9 cellular contexts compared by ENCODE assay signal in genomic region chr1:227887697-227888403, GRCh38. TPM values are rescaled to one million over a fixed set of nuclear protein-coding genes. Genes with fewer than 3 reads are reported as not detected.
DNase-seq lines count a peak whose midpoint lies in the region; ATAC-seq and TF ChIP-seq lines count a peak whose summit lies in the region.
"Had no signal": no experiment of that assay in that cellular context is flagged by ENCODE, and none has a peak within 500 bp of the region (broad histone marks: within the 10 kb centered on the region; RNA-seq: fewer than 3 reads in every experiment).

No MANE protein-coding gene starts in this region.

- peak overlapping the region; percentile 34 for H3K4me3 ChIP-seq in SJSA1
- H3K4me3 ChIP-seq in choroid plexus epithelial cell (ENCODE audit: low read depth, low read length) = peak overlapping the region; percentile 51
- H3K4me3 ChIP-seq in lower lobe of right lung = peak overlapping the region; percentile 61
- H3K4me3 ChIP-seq in subcutaneous abdominal adipose tissue (ENCODE audit: low read depth in 1 of 5, low read length in 5 of 5) = peak overlapping the region in 4 of 5 donors; percentile 45 to 77 (median 56)

- peak; percentile 63 to 65 for ATAC-seq in lower lobe of right lung
- no peak for ATAC-seq in GM18867 (IDR thresholded peaks at IDR 0.05; ENCODE audit: unreplicated experiment)

- peak; percentile 92 to 94 for DNase-seq in SJSA1 (ENCODE audit: low read depth in 1 of 2, low spot score in 2 of 2)
- DNase-seq in choroid plexus epithelial cell (ENCODE audit: low read depth) = peak; percentile 60
- DNase-seq in lower lobe of right lung = peak; percentile 70
- DNase-seq in DMS114 treated with DMSO at 0.1 percent for 48 hours (lab: John Stamatoyannopoulos, UW; ENCODE audit: unreplicated experiment) = no peak
- DNase-seq in NCI-H187 treated with DMSO at 0.1 percent for 48 hours (lab: John Stamatoyannopoulos, UW) = no peak
- no peak for DNase-seq in NCI-H2107 treated with DMSO at 0.1 percent for 48 hours (lab: John Stamatoyannopoulos, UW; ENCODE audit: unreplicated experiment)
- DNase-seq: effector CD4-positive, alpha-beta T cell had no signal

- TF ChIP-seq CTCF in choroid plexus epithelial cell (conservative IDR thresholded peaks at IDR 0.05; ENCODE audit: low read depth, low read length) (no peak), lower lobe of right lung (IDR thresholded peaks at IDR 0.05) (no peak)

- H3K27ac ChIP-seq in SJSA1 (peak overlapping the region; percentile 91), lower lobe of right lung (peak overlapping the region; percentile 84), subcutaneous abdominal adipose tissue (ENCODE audit: low read depth, low read length) (no peak overlapping the region)

- peak overlapping the region in 1 of 5 donors; percentile 65 for H3K9ac ChIP-seq in subcutaneous abdominal adipose tissue (ENCODE audit: low read length in 5 of 5)

- intact Hi-C loops in lower lobe of right lung (cut with DNase I) = no loop called here

- H3K9me3 ChIP-seq in SJSA1 (replicated peaks) = no peaks in the 10 kb centered on the region
- H3K9me3 ChIP-seq in lower lobe of right lung = no peaks in the 10 kb centered on the region
- H3K9me3 ChIP-seq in subcutaneous abdominal adipose tissue (ENCODE audit: control insufficient read depth in 5 of 5, low read length in 5 of 5) = no peaks in the 10 kb centered on the region

- peaks cover 42% of the 10 kb centered on the region for H3K4me1 ChIP-seq in SJSA1 (replicated peaks)
- peaks cover 25% of the 10 kb centered on the region for H3K4me1 ChIP-seq in lower lobe of right lung
- peaks cover 0 to 27% (median 20%) of the 10 kb centered on the region in 5 donors for H3K4me1 ChIP-seq in subcutaneous abdominal adipose tissue (ENCODE audit: control insufficient read depth in 5 of 5, insufficient read depth in 5 of 5, low read length in 5 of 5)

- H3K36me3 ChIP-seq in SJSA1 (no peaks in the 10 kb centered on the region), lower lobe of right lung (no peaks in the 10 kb centered on the region), subcutaneous abdominal adipose tissue (ENCODE audit: control insufficient read depth in 5 of 5, insufficient read depth in 5 of 5, low read length in 5 of 5) (no peaks in the 10 kb centered on the region)

- H3K27me3 ChIP-seq in SJSA1 (replicated peaks) (no peaks in the 10 kb centered on the region), lower lobe of right lung (ENCODE audit: low read depth) (peaks cover 3% of the 10 kb centered on the region), subcutaneous abdominal adipose tissue (ENCODE audit: control insufficient read depth in 5 of 5, insufficient read depth in 4 of 5, low read length in 5 of 5) (peaks cover 0 to 39% (median 12%) of the 10 kb centered on the region in 5 donors)

RNA-seq across cellular contexts. Expression of gene WNT9A, which starts 59.9 kb away (rescaled TPM):
- total RNA-seq in SJSA1 (2014; rRNA removed; shearing (Covaris generic)) = 1.6 and 3.7 TPM in 2 replicates
- 7.0 TPM for total RNA-seq in lower lobe of right lung

Comparison
In these comparisons a context has a peak if more than half of its experiments do, and no peak if none do; other contexts are left out.
1. DNase-seq: peak in SJSA1 (2 of 2), choroid plexus epithelial cell (single experiment) and lower lobe of right lung (single experiment); none in DMS114 treated with DMSO at 0.1 percent for 48 hours (single experiment), NCI-H187 treated with DMSO at 0.1 percent for 48 hours (single experiment) and NCI-H2107 treated with DMSO at 0.1 percent for 48 hours (single experiment).
2. Peak in every context shown above with its lines, with median percentiles within 50 percentile points of each other: H3K4me3 ChIP-seq.